ENCODE assay signal across 16 cellular contexts in the genomic region with DNA sequence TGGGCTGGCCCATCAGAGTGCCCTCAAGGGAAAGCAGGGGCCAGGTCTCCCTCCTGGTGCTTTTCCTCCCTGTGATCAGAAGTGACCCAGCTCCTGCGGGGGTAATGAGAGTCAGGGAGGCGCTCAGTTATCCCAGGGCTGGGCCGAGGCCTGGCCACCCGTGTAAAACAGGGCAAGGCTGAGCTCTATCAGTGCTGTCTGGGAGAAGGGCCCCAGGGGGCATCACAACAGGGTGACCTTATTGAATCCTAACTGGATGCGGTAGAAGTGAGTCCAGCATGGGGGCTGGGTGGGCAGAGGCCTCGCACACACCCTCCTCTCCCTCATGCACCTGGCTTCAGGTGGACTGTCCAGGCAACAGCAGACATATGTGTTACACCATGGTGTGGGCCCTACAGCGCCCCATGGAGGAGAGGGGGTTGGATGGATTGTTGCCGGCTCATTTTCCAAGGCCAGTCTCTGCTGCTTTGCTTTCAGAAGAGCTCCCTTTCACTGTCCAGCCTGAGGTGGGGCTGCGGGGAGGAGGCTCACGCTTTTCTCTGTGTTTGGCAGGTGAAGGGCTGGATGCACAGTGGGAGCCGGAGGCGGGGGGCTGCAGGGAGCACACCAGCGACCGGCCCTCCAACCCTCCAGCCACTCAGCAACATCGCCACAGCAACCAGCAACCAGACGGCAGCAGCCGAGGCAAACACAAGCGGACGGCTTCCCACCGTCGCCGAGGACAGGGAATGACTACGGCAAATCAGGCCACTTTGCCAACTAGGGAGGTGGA. TPM values are rescaled to one million over a fixed set of nuclear protein-coding genes. Genes with fewer than 3 reads are reported as not detected.
"Had no signal": no experiment of that assay in that cellular context is flagged by ENCODE, and none has a peak within 500 bp of the region (broad histone marks: within the 10 kb centered on the region; RNA-seq: fewer than 3 reads in every experiment).

No MANE protein-coding gene starts in this region.

- H3K9ac ChIP-seq: parathyroid adenoma had no signal

- H2AFZ ChIP-seq: parathyroid adenoma had no signal

- H3K9me3 ChIP-seq: ascending aorta, colonic mucosa, gastrocnemius medialis, right atrium auricular region, tibial nerve had no signal

- H3K36me3 ChIP-seq: cardiac muscle cell, colonic mucosa, gastrocnemius medialis, right atrium auricular region had no signal

- H3K27ac ChIP-seq: ascending aorta, cardiac muscle cell, colonic mucosa, gastrocnemius medialis, parathyroid adenoma, right atrium auricular region, skin epidermis, tibial nerve had no signal

- H3K4me3 ChIP-seq: ascending aorta, cardiac muscle cell, colonic mucosa, gastrocnemius medialis, right atrium auricular region, skin epidermis, tibial nerve had no signal

- H3K27me3 ChIP-seq: ascending aorta, cardiac muscle cell, colonic mucosa, gastrocnemius medialis, right atrium auricular region, tibial nerve had no signal

- DNase-seq: activated CD4-positive, alpha-beta T cell treated with anti-CD3 and anti-CD28 coated beads for 36 hours; activated CD8-positive, alpha-beta memory T cell treated with anti-CD3 and anti-CD28 coated beads, Interleukin-2, amount 50 U/mL, for 4 hours; activated CD8-positive, alpha-beta T cell treated with anti-CD3 and anti-CD28 coated beads for 36 hours; colonic mucosa; effector CD4-positive, alpha-beta T cell; gastrocnemius medialis; kidney; nephron progenitor cell; T1000 had no signal

- ATAC-seq: activated CD4-positive, alpha-beta T cell treated with anti-CD3 and anti-CD28 coated beads for 36 hours; activated CD8-positive, alpha-beta T cell treated with anti-CD3 and anti-CD28 coated beads for 36 hours; gastrocnemius medialis had no signal

- FAIRE-seq: kidney had no signal

- H3K4me1 ChIP-seq: colonic mucosa had no signal

RNA-seq across cellular contexts. Expression of gene RSPH14, which starts 46.9 kb away (rescaled TPM):
- total RNA-seq: activated CD8-positive, alpha-beta T cell treated with anti-CD3 and anti-CD28 coated beads for 36 hours; ascending aorta; gastrocnemius medialis; mesenteric fat pad; right atrium auricular region had no signal
